In genomic region chr14:52553002-52553670, GRCh38 we compare ENCODE assay signal across 8 cellular contexts. TPM values are rescaled to one million over a fixed set of nuclear protein-coding genes. Genes with fewer than 3 reads are reported as not detected.
DNase-seq lines count a peak whose midpoint lies in the region; ATAC-seq and TF ChIP-seq lines count a peak whose summit lies in the region.

No MANE protein-coding gene starts in this region.

- 0% methylated on average over 69 of the region's 69 CpGs for WGBS in sigmoid colon, 2 donors

- peaks cover 24% of the 10 kb centered on the region for H3K4me1 Mint-ChIP-seq in activated naive CD8-positive, alpha-beta T cell treated with anti-CD3 and anti-CD28 coated beads, Interleukin-2, amount 10 ng/mL, durations not matched to agents 7 days and 5 days

- peaks cover 4% of the 10 kb centered on the region for H3K36me3 Mint-ChIP-seq in activated naive CD8-positive, alpha-beta T cell treated with anti-CD3 and anti-CD28 coated beads, Interleukin-2, amount 10 ng/mL, durations not matched to agents 7 days and 5 days

- TF ChIP-seq POLR2A in sigmoid colon (IDR thresholded peaks at IDR 0.05), result no peak

- H3K9me3 Mint-ChIP-seq in activated naive CD8-positive, alpha-beta T cell treated with anti-CD3 and anti-CD28 coated beads, Interleukin-2, amount 10 ng/mL, durations not matched to agents 7 days and 5 days, result no peaks in the 10 kb centered on the region

- H3K27me3 ChIP-seq in right atrium auricular region, result no peaks in the 10 kb centered on the region
- H3K27me3 ChIP-seq in sigmoid colon, result no peaks in the 10 kb centered on the region

- peak overlapping the region; percentile 88 to 97 for H3K27ac ChIP-seq in right atrium auricular region
- H3K27ac ChIP-seq in sigmoid colon, result peak overlapping the region; percentile 87 to 95 (median 90)

- peaks cover 0 to 19% of the 10 kb centered on the region in 2 donors for H3K4me1 ChIP-seq in right atrium auricular region
- H3K4me1 ChIP-seq in sigmoid colon, result peaks cover 0 to 27% (median 24%) of the 10 kb centered on the region in 4 donors

- peak; percentile 44 for DNase-seq in AG20443 (ENCODE audit: low spot score)
- DNase-seq in RPMI8226, result peak; percentile 41
- DNase-seq in activated naive CD8-positive, alpha-beta T cell treated with anti-CD3 and anti-CD28 coated beads, Interleukin-2, amount 10 ng/mL, durations not matched to agents 7 days and 5 days, result peak; percentile 74
- DNase-seq in right atrium auricular region (ENCODE audit: low spot score), result no peak
- DNase-seq in sigmoid colon, result peak; percentile 75

- TF ChIP-seq EP300 in sigmoid colon (IDR thresholded peaks at IDR 0.05), result no peak

- H3K36me3 ChIP-seq in right atrium auricular region (no peaks in the 10 kb centered on the region), sigmoid colon (no peaks in the 10 kb centered on the region)

- H3K9me3 ChIP-seq in right atrium auricular region (no peaks in the 10 kb centered on the region), sigmoid colon (no peaks in the 10 kb centered on the region)

- H3K4me3 ChIP-seq in right atrium auricular region (peak overlapping the region; percentile 68 to 93), sigmoid colon (peak overlapping the region; percentile 55 to 88 (median 83))

- intact Hi-C loops in sigmoid colon (cut with DNase I), result loop anchor here (5.0 to 10.0 kb wide), 2 partner anchors 144 to 1308 kb away; partner anchors contain the start of genes ERO1A and TMX1

- H3K27ac Mint-ChIP-seq in activated naive CD8-positive, alpha-beta T cell treated with anti-CD3 and anti-CD28 coated beads, Interleukin-2, amount 10 ng/mL, durations not matched to agents 7 days and 5 days, result peak overlapping the region; percentile 87

- POLR2A ChIA-PET in activated naive CD8-positive, alpha-beta T cell treated with anti-CD3 and anti-CD28 coated beads, Interleukin-2, amount 10 ng/mL, durations not matched to agents 7 days and 5 days (lab: Charles Lee), result interaction anchor here (0.6 to 2.1 kb wide), 16 partner anchors 10 to 239 kb away, joined by 3 to 14 read pairs (median 3); partner anchors contain the start of genes ERO1A, GNPNAT1, PTGER2 and STYX

- peaks cover 33% of the 10 kb centered on the region for H3K27me3 Mint-ChIP-seq in activated naive CD8-positive, alpha-beta T cell treated with anti-CD3 and anti-CD28 coated beads, Interleukin-2, amount 10 ng/mL, durations not matched to agents 7 days and 5 days

- no peak for TF ChIP-seq CTCF in right atrium auricular region (IDR thresholded peaks at IDR 0.05)
- TF ChIP-seq CTCF in sigmoid colon (IDR thresholded peaks at IDR 0.05), result no peak

- ATAC-seq in GM19438 (IDR thresholded peaks at IDR 0.05; ENCODE audit: low read depth, unreplicated experiment) (peak; percentile 14), HG03460 (IDR thresholded peaks at IDR 0.05; ENCODE audit: unreplicated experiment) (peak; percentile 25), GM18520 (IDR thresholded peaks at IDR 0.05; ENCODE audit: unreplicated experiment) (no peak)
- peak; percentile 25 for ATAC-seq in activated naive CD8-positive, alpha-beta T cell treated with anti-CD3 and anti-CD28 coated beads, Interleukin-2, amount 10 ng/mL, durations not matched to agents 7 days and 5 days (ENCODE audit: low read depth)

- peak overlapping the region; percentile 95 for H3K4me3 Mint-ChIP-seq in activated naive CD8-positive, alpha-beta T cell treated with anti-CD3 and anti-CD28 coated beads, Interleukin-2, amount 10 ng/mL, durations not matched to agents 7 days and 5 days

RNA-seq across cellular contexts. Expression of gene GPR137C, which starts 0.5 kb away (rescaled TPM):
- under 1 TPM; 0.45 to 0.47 TPM for total RNA-seq in activated naive CD8-positive, alpha-beta T cell treated with anti-CD3 and anti-CD28 coated beads, Interleukin-2, amount 10 ng/mL, durations not matched to agents 7 days and 5 days
- total RNA-seq in right atrium auricular region, result under 1 TPM; 0.85 to 0.98 TPM
- under 1 TPM; 0.49 to 0.71 (median 0.62) TPM for total RNA-seq in sigmoid colon
- under 1 TPM in 1 of 3 donors, not detected in 2; 0.31 TPM for polyA plus RNA-seq in sigmoid colon

RNA-seq across cellular contexts. Expression of gene TXNDC16, which starts 0.8 kb away (rescaled TPM):
- 10 to 100 TPM; 10.1 to 13.2 TPM for total RNA-seq in activated naive CD8-positive, alpha-beta T cell treated with anti-CD3 and anti-CD28 coated beads, Interleukin-2, amount 10 ng/mL, durations not matched to agents 7 days and 5 days
- total RNA-seq in right atrium auricular region (1 to 10 TPM; 6.7 to 7.0 TPM), sigmoid colon (10 to 100 TPM; 10.5 to 14.3 (median 13.2) TPM)
- 1 to 10 TPM; 1.2 to 2.5 (median 1.2) TPM for polyA plus RNA-seq in sigmoid colon
